Comparison of ENCODE assay signal across 8 cellular contexts in the genomic region with DNA sequence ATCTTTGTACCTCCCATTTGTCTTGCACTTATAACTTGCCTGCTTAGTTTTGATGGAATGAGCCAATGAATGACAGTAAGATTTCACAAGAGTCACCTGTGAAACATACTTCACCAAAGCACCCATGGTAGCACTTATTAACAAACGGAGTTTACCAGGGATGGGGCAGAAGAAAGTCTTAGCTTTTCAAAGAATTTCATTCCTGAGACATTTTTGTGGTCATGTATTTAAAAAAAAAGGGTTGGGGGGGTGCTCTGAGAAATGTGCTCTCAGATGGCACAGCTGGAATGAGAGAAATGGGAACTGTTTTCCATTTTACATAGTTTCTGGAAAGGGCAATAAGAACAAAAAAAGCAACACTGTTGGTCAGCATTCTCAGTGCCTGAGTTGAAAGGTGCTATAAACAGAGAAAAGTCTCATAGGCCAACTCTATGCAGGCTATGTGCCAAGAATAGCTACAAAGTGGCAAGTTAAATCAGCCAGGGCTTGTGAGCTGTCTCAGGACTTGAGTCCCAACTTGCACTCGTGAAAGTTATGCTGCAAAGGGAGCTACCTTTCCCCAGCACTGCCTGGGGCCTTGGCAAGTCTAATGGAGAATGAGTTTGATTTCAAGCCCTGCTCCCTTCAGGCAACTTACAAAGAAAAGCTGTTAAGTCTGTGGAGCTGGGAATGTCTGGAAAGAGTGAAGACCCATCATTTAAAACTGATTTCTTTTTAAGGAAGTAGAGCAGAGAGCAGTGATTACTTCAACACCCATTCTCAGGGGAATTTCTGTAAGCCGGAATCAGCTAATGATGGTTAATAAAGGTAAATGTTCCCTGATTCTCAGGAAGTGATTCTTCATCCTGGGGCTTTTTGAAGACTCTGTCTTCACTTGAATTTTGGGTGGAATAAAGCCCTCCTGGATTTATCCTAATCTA.
DNase-seq lines count a peak whose midpoint lies in the region; ATAC-seq and FAIRE-seq lines count a peak whose summit lies in the region.

No MANE protein-coding gene starts in this region.

- no peaks in the 10 kb centered on the region for H3K27me3 Mint-ChIP-seq in activated CD4-positive, alpha-beta T cell treated with anti-CD3 and anti-CD28 coated beads for 36 hours
- peaks cover 3% of the 10 kb centered on the region for H3K27me3 Mint-ChIP-seq in activated T-helper 2 cell treated with anti-CD3 and anti-CD28 coated beads, Interferon-gamma antibody, Interleukin-2, Interleukin-4, amounts not matched to agents 10 μg/mL and 5 μg/mL and 100 μg/mL, durations not matched to agents 14 hours and 24 hours and 36 hours (ENCODE audit: low read depth)

- peaks cover 4% of the 10 kb centered on the region in 2 donors for H3K4me1 ChIP-seq in small intestine (ENCODE audit: control insufficient read depth in 2 of 2, insufficient read depth in 1 of 2, low read depth in 1 of 2, low read length in 1 of 2)

- no peak overlapping the region for H3K27ac Mint-ChIP-seq in activated CD4-positive, alpha-beta T cell treated with anti-CD3 and anti-CD28 coated beads for 36 hours
- no peak overlapping the region for H3K27ac Mint-ChIP-seq in activated T-helper 2 cell treated with anti-CD3 and anti-CD28 coated beads, Interferon-gamma antibody, Interleukin-2, Interleukin-4, amounts not matched to agents 10 μg/mL and 5 μg/mL and 100 μg/mL, durations not matched to agents 14 hours and 24 hours and 36 hours

- WGBS in small intestine, 3 donors: 34 to 49% (median 38%) methylated on average over 3 of the region's 3 CpGs

- no peaks in the 10 kb centered on the region for H3K4me1 Mint-ChIP-seq in activated CD4-positive, alpha-beta T cell treated with anti-CD3 and anti-CD28 coated beads for 36 hours
- H3K4me1 Mint-ChIP-seq in activated T-helper 2 cell treated with anti-CD3 and anti-CD28 coated beads, Interferon-gamma antibody, Interleukin-2, Interleukin-4, amounts not matched to agents 10 μg/mL and 5 μg/mL and 100 μg/mL, durations not matched to agents 14 hours and 24 hours and 36 hours (ENCODE audit: low read depth): no peaks in the 10 kb centered on the region

- intact Hi-C loops in activated CD4-positive, alpha-beta T cell treated with anti-CD3 and anti-CD28 coated beads for 36 hours (cut with DNase I, micrococcal nuclease): no loop called here
- intact Hi-C loops in activated T-helper 2 cell treated with anti-CD3 and anti-CD28 coated beads, Interferon-gamma antibody, Interleukin-2, Interleukin-4, amounts not matched to agents 10 μg/mL and 5 μg/mL and 100 μg/mL, durations not matched to agents 14 hours and 24 hours and 36 hours (cut with micrococcal nuclease): no loop called here

- no peaks in the 10 kb centered on the region for H3K36me3 Mint-ChIP-seq in activated CD4-positive, alpha-beta T cell treated with anti-CD3 and anti-CD28 coated beads for 36 hours (ENCODE audit: low read depth)
- no peaks in the 10 kb centered on the region for H3K36me3 Mint-ChIP-seq in activated T-helper 2 cell treated with anti-CD3 and anti-CD28 coated beads, Interferon-gamma antibody, Interleukin-2, Interleukin-4, amounts not matched to agents 10 μg/mL and 5 μg/mL and 100 μg/mL, durations not matched to agents 14 hours and 24 hours and 36 hours (ENCODE audit: low read depth)

- peak; percentile 25 for DNase-seq in small intestine
- no peak for DNase-seq in mesenteric fat pad (ENCODE audit: low spot score)
- no peak for DNase-seq in activated CD4-positive, alpha-beta T cell treated with anti-CD3 and anti-CD28 coated beads for 36 hours
- DNase-seq in NCI-H345 treated with DMSO at 0.1 percent for 48 hours (lab: John Stamatoyannopoulos, UW; ENCODE audit: unreplicated experiment): no peak
- no peak for DNase-seq in activated T-helper 2 cell treated with anti-CD3 and anti-CD28 coated beads, Interferon-gamma antibody, Interleukin-2, Interleukin-4, amounts not matched to agents 10 μg/mL and 5 μg/mL and 100 μg/mL, durations not matched to agents 14 hours and 24 hours and 36 hours (ENCODE audit: low spot score)

- H3K27ac ChIP-seq in small intestine (ENCODE audit: low read depth in 1 of 2, low read length in 1 of 2): peak overlapping the region; percentile 16 to 33

- H3K4me3 ChIP-seq in small intestine (ENCODE audit: low read depth in 1 of 2, low read length in 2 of 2): no peak overlapping the region

- H3K36me3 ChIP-seq in small intestine (ENCODE audit: control insufficient read depth in 2 of 2, insufficient read depth in 2 of 2, low read length in 2 of 2): no peaks in the 10 kb centered on the region

- FAIRE-seq in small intestine (lab: Jason Lieb, UNC): no peak

- H3K27me3 ChIP-seq in small intestine (ENCODE audit: control insufficient read depth in 2 of 2, insufficient read depth in 2 of 2, low read length in 2 of 2): no peaks in the 10 kb centered on the region

- ATAC-seq in GM18909 (IDR thresholded peaks at IDR 0.05; ENCODE audit: poor library complexity, unreplicated experiment) (peak; percentile 78), HG03460 (IDR thresholded peaks at IDR 0.05; ENCODE audit: unreplicated experiment) (peak; percentile 55), esophagus mucosa (peak; percentile 82)
- ATAC-seq in activated CD4-positive, alpha-beta T cell treated with anti-CD3 and anti-CD28 coated beads for 36 hours: no peak

- no peaks in the 10 kb centered on the region for H3K9me3 Mint-ChIP-seq in activated CD4-positive, alpha-beta T cell treated with anti-CD3 and anti-CD28 coated beads for 36 hours (ENCODE audit: low read depth)
- H3K9me3 Mint-ChIP-seq in activated T-helper 2 cell treated with anti-CD3 and anti-CD28 coated beads, Interferon-gamma antibody, Interleukin-2, Interleukin-4, amounts not matched to agents 10 μg/mL and 5 μg/mL and 100 μg/mL, durations not matched to agents 14 hours and 24 hours and 36 hours: no peaks in the 10 kb centered on the region

- H3K9me3 ChIP-seq in small intestine (ENCODE audit: control insufficient read depth, low read depth): no peaks in the 10 kb centered on the region

- CTCF ChIA-PET in activated CD4-positive, alpha-beta T cell treated with anti-CD3 and anti-CD28 coated beads for 36 hours (lab: Charles Lee): interaction anchor here (1.2 kb wide), 1 partner anchor 245 kb away, joined by 3 read pairs; no protein-coding TSS in a partner anchor

- no peak overlapping the region for H3K4me3 Mint-ChIP-seq in activated CD4-positive, alpha-beta T cell treated with anti-CD3 and anti-CD28 coated beads for 36 hours
- H3K4me3 Mint-ChIP-seq in activated T-helper 2 cell treated with anti-CD3 and anti-CD28 coated beads, Interferon-gamma antibody, Interleukin-2, Interleukin-4, amounts not matched to agents 10 μg/mL and 5 μg/mL and 100 μg/mL, durations not matched to agents 14 hours and 24 hours and 36 hours (ENCODE audit: low read depth): no peak overlapping the region

- POLR2A ChIA-PET in activated CD4-positive, alpha-beta T cell treated with anti-CD3 and anti-CD28 coated beads for 36 hours (lab: Charles Lee): interaction anchor here (0.7 kb wide), 1 partner anchor 432 kb away, joined by 3 read pairs; no protein-coding TSS in a partner anchor
